1 cellular context compared by ENCODE assay signal in the genomic region with DNA sequence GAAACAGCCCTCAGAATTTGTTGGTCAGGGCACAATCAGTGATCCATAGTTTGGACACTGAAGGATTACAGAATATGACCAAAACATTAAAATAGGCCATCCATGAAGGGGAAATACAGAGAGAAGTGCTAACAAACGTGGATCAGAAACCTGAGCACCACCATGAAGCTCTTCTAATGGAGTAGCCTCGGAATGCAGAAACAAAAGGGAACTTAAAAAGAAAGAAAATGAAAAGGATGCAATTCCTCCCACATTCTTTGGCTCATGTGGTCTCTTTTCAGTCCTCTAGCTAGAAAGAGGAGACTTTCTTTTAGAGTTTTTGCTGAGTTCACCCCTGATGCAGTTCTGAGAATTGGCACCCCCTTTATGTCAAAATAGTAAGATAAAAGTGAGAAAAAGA.
TF ChIP-seq lines count a peak whose summit lies in the region.

No MANE protein-coding gene starts in this region.

TF ChIP-seq in GM23338, 12 proteins besides CTCF, POLR2A, EP300 and RAD21 (continued from another document):
- TF ChIP-seq, protein P1, sequence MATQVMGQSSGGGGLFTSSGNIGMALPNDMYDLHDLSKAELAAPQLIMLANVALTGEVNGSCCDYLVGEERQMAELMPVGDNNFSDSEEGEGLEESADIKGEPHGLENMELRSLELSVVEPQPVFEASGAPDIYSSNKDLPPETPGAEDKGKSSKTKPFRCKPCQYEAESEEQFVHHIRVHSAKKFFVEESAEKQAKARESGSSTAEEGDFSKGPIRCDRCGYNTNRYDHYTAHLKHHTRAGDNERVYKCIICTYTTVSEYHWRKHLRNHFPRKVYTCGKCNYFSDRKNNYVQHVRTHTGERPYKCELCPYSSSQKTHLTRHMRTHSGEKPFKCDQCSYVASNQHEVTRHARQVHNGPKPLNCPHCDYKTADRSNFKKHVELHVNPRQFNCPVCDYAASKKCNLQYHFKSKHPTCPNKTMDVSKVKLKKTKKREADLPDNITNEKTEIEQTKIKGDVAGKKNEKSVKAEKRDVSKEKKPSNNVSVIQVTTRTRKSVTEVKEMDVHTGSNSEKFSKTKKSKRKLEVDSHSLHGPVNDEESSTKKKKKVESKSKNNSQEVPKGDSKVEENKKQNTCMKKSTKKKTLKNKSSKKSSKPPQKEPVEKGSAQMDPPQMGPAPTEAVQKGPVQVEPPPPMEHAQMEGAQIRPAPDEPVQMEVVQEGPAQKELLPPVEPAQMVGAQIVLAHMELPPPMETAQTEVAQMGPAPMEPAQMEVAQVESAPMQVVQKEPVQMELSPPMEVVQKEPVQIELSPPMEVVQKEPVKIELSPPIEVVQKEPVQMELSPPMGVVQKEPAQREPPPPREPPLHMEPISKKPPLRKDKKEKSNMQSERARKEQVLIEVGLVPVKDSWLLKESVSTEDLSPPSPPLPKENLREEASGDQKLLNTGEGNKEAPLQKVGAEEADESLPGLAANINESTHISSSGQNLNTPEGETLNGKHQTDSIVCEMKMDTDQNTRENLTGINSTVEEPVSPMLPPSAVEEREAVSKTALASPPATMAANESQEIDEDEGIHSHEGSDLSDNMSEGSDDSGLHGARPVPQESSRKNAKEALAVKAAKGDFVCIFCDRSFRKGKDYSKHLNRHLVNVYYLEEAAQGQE (IDR thresholded peaks at IDR 0.05; ENCODE audit: unreplicated experiment): no peak
